In genomic region chr15:32718082-32718821, GRCh38 we compare ENCODE assay signal across 11 cellular contexts. TPM values are rescaled to one million over a fixed set of nuclear protein-coding genes. Genes with fewer than 3 reads are reported as not detected.
DNase-seq lines count a peak whose midpoint lies in the region; ATAC-seq, FAIRE-seq and TF ChIP-seq lines count a peak whose summit lies in the region.
"Had no signal": no experiment of that assay in that cellular context is flagged by ENCODE, and none has a peak within 500 bp of the region (broad histone marks: within the 10 kb centered on the region; RNA-seq: fewer than 3 reads in every experiment).

No MANE protein-coding gene starts in this region.

- peak; percentile 9 to 28 for ATAC-seq in activated T-cell treated with anti-CD3 and anti-CD28 coated beads, Interleukin-2, amount 50 U/mL, for 72 hours (replicated peaks in 1 of 2)
- ATAC-seq in GM19467 (IDR thresholded peaks at IDR 0.05; ENCODE audit: unreplicated experiment) (no peak), HG02678 (IDR thresholded peaks at IDR 0.05; ENCODE audit: unreplicated experiment) (no peak)

- no peaks in the 10 kb centered on the region for H3K36me3 ChIP-seq in keratinocyte (ENCODE audit: control insufficient read depth in 2 of 2, extremely low read depth in 1 of 2, insufficient read depth in 2 of 2, low read length in 2 of 2)

- FAIRE-seq in keratinocyte (lab: Jason Lieb, UNC), result no peak
- FAIRE-seq: islet of Langerhans had no signal

- H3K27ac Mint-ChIP-seq in activated T-cell treated with anti-CD3 and anti-CD28 coated beads, Interleukin-2, amount 50 U/mL, for 72 hours, result no peak overlapping the region
- no peak overlapping the region for H3K27ac Mint-ChIP-seq in stimulated activated naive CD8-positive, alpha-beta T cell treated with anti-CD3 and anti-CD28 coated beads, Interleukin-15, Interleukin-2, amounts not matched to agents 100 ng/mL and 50 ng/mL, for 24 hours

- peaks cover 0 to 1% of the 10 kb centered on the region in 2 donors for H3K36me3 Mint-ChIP-seq in activated T-cell treated with anti-CD3 and anti-CD28 coated beads, Interleukin-2, amount 50 U/mL, for 72 hours (ENCODE audit: insufficient read depth in 2 of 2)
- H3K36me3 Mint-ChIP-seq in stimulated activated naive CD8-positive, alpha-beta T cell treated with anti-CD3 and anti-CD28 coated beads, Interleukin-15, Interleukin-2, amounts not matched to agents 100 ng/mL and 50 ng/mL, for 24 hours (ENCODE audit: low read depth), result no peaks in the 10 kb centered on the region

- H2AFZ ChIP-seq in keratinocyte (ENCODE audit: control insufficient read depth, low read length), result no peak overlapping the region

- H4K20me1 ChIP-seq in keratinocyte (ENCODE audit: control insufficient read depth, extremely low read depth, insufficient read depth, low read length), result no peaks in the 10 kb centered on the region

- dilution Hi-C loops in keratinocyte (cut with MboI; ENCODE audit: extremely low pct_ligation_motif_present, low sequenced_read_pairs), result no loop called here

- peaks cover 9% of the 10 kb centered on the region for H3K4me1 ChIP-seq in keratinocyte (ENCODE audit: control insufficient read depth, extremely low read depth, insufficient read depth, low read length)

- H3K79me2 ChIP-seq in keratinocyte (ENCODE audit: control insufficient read depth, insufficient read depth, low read length), result no peaks in the 10 kb centered on the region

- no peak overlapping the region for H3K27ac ChIP-seq in keratinocyte (ENCODE audit: control insufficient read depth, insufficient read depth, low read length)
- H3K27ac ChIP-seq: 22Rv1 had no signal

- DNase-seq in DMS 273 (lab: John Stamatoyannopoulos, UW; ENCODE audit: unreplicated experiment), result peak; percentile 48
- no peak for DNase-seq in DMS 273 treated with DMSO at 0.1 percent for 48 hours (lab: John Stamatoyannopoulos, UW)
- DNase-seq in activated T-cell treated with anti-CD3 and anti-CD28 coated beads, Interleukin-2, amount 50 U/mL, for 72 hours, result peak; percentile 6 to 15
- DNase-seq in keratinocyte (ENCODE audit: low read depth, low spot score), result no peak
- DNase-seq in posterior vena cava (ENCODE audit: low spot score), result no peak

- H3K27me3 Mint-ChIP-seq in activated T-cell treated with anti-CD3 and anti-CD28 coated beads, Interleukin-2, amount 50 U/mL, for 72 hours (ENCODE audit: low read depth), result peaks cover 89% of the 10 kb centered on the region
- peaks cover 88% of the 10 kb centered on the region for H3K27me3 Mint-ChIP-seq in stimulated activated naive CD8-positive, alpha-beta T cell treated with anti-CD3 and anti-CD28 coated beads, Interleukin-15, Interleukin-2, amounts not matched to agents 100 ng/mL and 50 ng/mL, for 24 hours

- peak overlapping the region in 2 of 3 experiments; percentile 27 to 53 for H3K4me3 ChIP-seq in keratinocyte (ENCODE audit: control insufficient read depth in 2 of 3, extremely low read depth in 1 of 3, insufficient read depth in 2 of 3, low read depth in 1 of 3, low read length in 3 of 3)

- no peaks in the 10 kb centered on the region for H3K9me3 ChIP-seq in keratinocyte (ENCODE audit: control insufficient read depth, low read depth, low read length)

- H3K9ac ChIP-seq in keratinocyte (ENCODE audit: control insufficient read depth, extremely low read depth, insufficient read depth, low read length), result no peak overlapping the region

- peak overlapping the region; percentile 78 for H3K4me2 ChIP-seq in keratinocyte (ENCODE audit: control insufficient read depth, extremely low read depth, insufficient read depth, low read depth, low read length)

- H3K9me3 Mint-ChIP-seq in activated T-cell treated with anti-CD3 and anti-CD28 coated beads, Interleukin-2, amount 50 U/mL, for 72 hours, result no peaks in the 10 kb centered on the region
- no peaks in the 10 kb centered on the region for H3K9me3 Mint-ChIP-seq in stimulated activated naive CD8-positive, alpha-beta T cell treated with anti-CD3 and anti-CD28 coated beads, Interleukin-15, Interleukin-2, amounts not matched to agents 100 ng/mL and 50 ng/mL, for 24 hours

- intact Hi-C loops in posterior vena cava (cut with DNase I), result loop anchor here in 1 of 2 donors (5.0 kb wide), 1 partner anchor 46 kb away; no protein-coding TSS in a partner anchor

- H3K4me1 Mint-ChIP-seq in activated T-cell treated with anti-CD3 and anti-CD28 coated beads, Interleukin-2, amount 50 U/mL, for 72 hours (ENCODE audit: low read depth), result peaks cover 31% of the 10 kb centered on the region
- H3K4me1 Mint-ChIP-seq in stimulated activated naive CD8-positive, alpha-beta T cell treated with anti-CD3 and anti-CD28 coated beads, Interleukin-15, Interleukin-2, amounts not matched to agents 100 ng/mL and 50 ng/mL, for 24 hours (ENCODE audit: low read depth), result peaks cover 31% of the 10 kb centered on the region

- H3K27me3 ChIP-seq in keratinocyte (ENCODE audit: control insufficient read depth, extremely low read depth, insufficient read depth, low read length), result peaks cover 66% of the 10 kb centered on the region

- no peak for TF ChIP-seq CTCF in keratinocyte (optimal IDR thresholded peaks at IDR 0.05 in 1 of 3, IDR thresholded peaks at IDR 0.05 in 1 of 3, conservative IDR thresholded peaks at IDR 0.05 in 1 of 3; ENCODE audit: extremely low read depth in 1 of 3, insufficient read depth in 2 of 3, low read length in 3 of 3)

- no peaks in the 10 kb centered on the region for H3K9me1 ChIP-seq in keratinocyte (ENCODE audit: control insufficient read depth, extremely low read depth, insufficient read depth, low read length)

- peak overlapping the region; percentile 76 to 78 for H3K4me3 Mint-ChIP-seq in activated T-cell treated with anti-CD3 and anti-CD28 coated beads, Interleukin-2, amount 50 U/mL, for 72 hours
- H3K4me3 Mint-ChIP-seq in stimulated activated naive CD8-positive, alpha-beta T cell treated with anti-CD3 and anti-CD28 coated beads, Interleukin-15, Interleukin-2, amounts not matched to agents 100 ng/mL and 50 ng/mL, for 24 hours, result peak overlapping the region; percentile 13

RNA-seq across cellular contexts. Expression of gene GREM1, which starts 0.4 kb away (rescaled TPM):
- under 1 TPM in 1 of 2 donors, not detected in 1; 0.25 TPM for total RNA-seq in activated T-cell treated with anti-CD3 and anti-CD28 coated beads, Interleukin-2, amount 50 U/mL, for 72 hours
- 0.02 to 0.04 TPM in 2 of 3 replicates, not detected in the other for polyA plus RNA-seq in keratinocyte
- polyA plus RNA-seq in keratinocyte (2011; ENCODE audit: low read depth), result 0.10 TPM
- polyA plus RNA-seq in keratinocyte (2011; cell fraction: cytosol; rRNA removed), result under 0.01 and 0.02 TPM in 2 replicates
- polyA plus RNA-seq in keratinocyte (2011; cell fraction: nucleus; rRNA removed), result 0.04 and 0.09 TPM in 2 replicates
- 0.01 TPM in 1 of 2 replicates, not detected in the other for polyA plus RNA-seq in keratinocyte (2012; ENCODE audit: low replicate concordance)
- 0.62 TPM in 1 of 3 replicates, not detected in the others for polyA minus RNA-seq in keratinocyte
- not detected for polyA minus RNA-seq in keratinocyte (2011; cell fraction: cytosol; rRNA and poly(A)+ RNA removed)
- not detected in 2 replicates for polyA minus RNA-seq in keratinocyte (2011; cell fraction: nucleus; rRNA and poly(A)+ RNA removed)
- 100 to 1,000 TPM; 283 to 825 TPM for total RNA-seq in posterior vena cava
- total RNA-seq: T-helper 1 cell treated with Interleukin-12 subunit alpha and Interleukin-12 subunit beta and Interleukin-4 antibody, amounts not matched to agents 30 ng/mL and 1 ng/mL, for 36 hours had no signal

Comparison
In these comparisons a context has a peak if more than half of its experiments do, and no peak if none do; other contexts are left out.
1. DNase-seq: peak in DMS 273 (single experiment) and activated T-cell treated with anti-CD3 and anti-CD28 coated beads, Interleukin-2, amount 50 U/mL, for 72 hours (2 of 2); none in DMS 273 treated with DMSO at 0.1 percent for 48 hours (single experiment), keratinocyte (single experiment) and posterior vena cava (single experiment).
2. ATAC-seq: peak in activated T-cell treated with anti-CD3 and anti-CD28 coated beads, Interleukin-2, amount 50 U/mL, for 72 hours (2 of 2); none in GM19467 (single experiment) and HG02678 (single experiment).
3. RNA of gene GREM1, which starts 0.4 kb away (total RNA-seq): 283 to 825 TPM in posterior vena cava; 0.25 TPM in activated T-cell treated with anti-CD3 and anti-CD28 coated beads, Interleukin-2, amount 50 U/mL, for 72 hours; every median in the first group is over 100 times any median in the second.